Comparison of ENCODE assay signal across 12 cellular contexts in genomic region chr5:54401515-54401914, GRCh38. TPM values are rescaled to one million over a fixed set of nuclear protein-coding genes. Genes with fewer than 3 reads are reported as not detected.
A peak's percentile ranks its signal among the peaks of the same experiment; 100 is the strongest.
DNase-seq lines count a peak whose midpoint lies in the region; ATAC-seq and TF ChIP-seq lines count a peak whose summit lies in the region.
"Had no signal": no experiment of that assay in that cellular context is flagged by ENCODE, and none has a peak within 500 bp of the region (broad histone marks: within the 10 kb centered on the region; RNA-seq: fewer than 3 reads in every experiment).

No MANE protein-coding gene starts in this region.

- TF ChIP-seq POLR2A in thyroid gland (IDR thresholded peaks at IDR 0.05): no peak

- 31 to 37% methylated on average over 2 of the region's 2 CpGs for WGBS in thyroid gland, 2 donors

- ATAC-seq in GM19328 (IDR thresholded peaks at IDR 0.05; ENCODE audit: unreplicated experiment): peak; percentile 87
- ATAC-seq in HG02763 (IDR thresholded peaks at IDR 0.05; ENCODE audit: unreplicated experiment): peak; percentile 83
- peak; percentile 80 for ATAC-seq in HG03520 (IDR thresholded peaks at IDR 0.05; ENCODE audit: unreplicated experiment)
- peak; percentile 45 for ATAC-seq in upper lobe of right lung
- ATAC-seq: activated T-cell treated with anti-CD3 and anti-CD28 coated beads, Interleukin-2, amount 50 U/mL, for 72 hours; T-helper 17 cell had no signal

- TF ChIP-seq CTCF in upper lobe of right lung (IDR thresholded peaks at IDR 0.05) (no peak), tibial artery (IDR thresholded peaks at IDR 0.05) (no peak), thyroid gland (IDR thresholded peaks at IDR 0.05) (no peak)

- H3K36me3 ChIP-seq in upper lobe of right lung (no peaks in the 10 kb centered on the region), tibial artery (no peaks in the 10 kb centered on the region), thyroid gland (no peaks in the 10 kb centered on the region)

- H3K9me3 ChIP-seq in upper lobe of right lung (no peaks in the 10 kb centered on the region), tibial artery (no peaks in the 10 kb centered on the region), thyroid gland (no peaks in the 10 kb centered on the region)

- intact Hi-C loops in upper lobe of right lung (cut with DNase I): no loop called here
- intact Hi-C loops in tibial artery (cut with DNase I; ENCODE audit: low total_unique reads): no loop called here
- intact Hi-C loops in thyroid gland (cut with DNase I): no loop called here

- no peak overlapping the region for H3K27ac ChIP-seq in upper lobe of right lung
- H3K27ac ChIP-seq in tibial artery: no peak overlapping the region
- H3K27ac ChIP-seq in thyroid gland: no peak overlapping the region

- no peaks in the 10 kb centered on the region for H3K27me3 ChIP-seq in upper lobe of right lung
- H3K27me3 ChIP-seq in tibial artery: no peaks in the 10 kb centered on the region
- H3K27me3 ChIP-seq in thyroid gland: no peaks in the 10 kb centered on the region

- H3K4me1 ChIP-seq in upper lobe of right lung: peaks cover 2% of the 10 kb centered on the region
- peaks cover 0 to 17% (median 2%) of the 10 kb centered on the region in 4 donors for H3K4me1 ChIP-seq in tibial artery
- no peaks in the 10 kb centered on the region for H3K4me1 ChIP-seq in thyroid gland

- no peak for DNase-seq in upper lobe of right lung
- no peak for DNase-seq in NCI-H2107 (lab: John Stamatoyannopoulos, UW)
- no peak for DNase-seq in tibial artery
- DNase-seq in thyroid gland: no peak
- DNase-seq: activated T-cell treated with anti-CD3 and anti-CD28 coated beads, Interleukin-2, amount 50 U/mL, for 72 hours; Kasumi-1; NCI-H510A treated with DMSO at 0.1 percent for 48 hours; T-helper 17 cell had no signal

- H3K4me3 ChIP-seq in upper lobe of right lung: no peak overlapping the region
- H3K4me3 ChIP-seq in tibial artery: no peak overlapping the region
- H3K4me3 ChIP-seq in thyroid gland (replicated peaks in 1 of 3): no peak overlapping the region

RNA-seq across cellular contexts. Expression of gene HSPB3, which starts 54.0 kb away (rescaled TPM):
- total RNA-seq in upper lobe of right lung (1.1 TPM), thyroid gland (not detected)
- total RNA-seq: activated T-cell treated with anti-CD3 and anti-CD28 coated beads, Interleukin-2, amount 50 U/mL, for 72 hours; bronchial epithelial cell; T-helper 17 cell had no signal
